1 cellular context compared by ENCODE assay signal in genomic region chr16:66935319-66936011, GRCh38.
A peak's percentile ranks its signal among the peaks of the same experiment; 100 is the strongest.
TF ChIP-seq lines count a peak whose summit lies in the region.

Gene CES2 (plus strand): TSS chr16:66935516. CDS start chr16:66935636, 120 bp downstream.

TF ChIP-seq in HEK293, 187 proteins besides CTCF, POLR2A, EP300 and RAD21 (continued from another document):
- TF ChIP-seq BCL6B (tag by site-specific recombination; IDR thresholded peaks at IDR 0.05), result no peak
- no peak for TF ChIP-seq ZNF324 (tag by site-specific recombination; IDR thresholded peaks at IDR 0.05)
- 0 out of 2 replicates have a peak, but pooled peaks have one; percentile 16 for TF ChIP-seq EGR2 (tag by site-specific recombination; IDR thresholded peaks at IDR 0.05; ENCODE audit: low read depth)
- no peak for TF ChIP-seq ZNF214 (tag by site-specific recombination; IDR thresholded peaks at IDR 0.05; ENCODE audit: borderline replicate concordance)
- TF ChIP-seq ZNF302 (tag by site-specific recombination; IDR thresholded peaks at IDR 0.05; ENCODE audit: low read depth), result no peak
- TF ChIP-seq ZNF510 (tag by site-specific recombination; IDR thresholded peaks at IDR 0.05; ENCODE audit: insufficient replicate concordance), result no peak
- no peak for TF ChIP-seq ZXDB (tag by site-specific recombination; IDR thresholded peaks at IDR 0.05)
- no peak for TF ChIP-seq ZBTB21 (tag by site-specific recombination; IDR thresholded peaks at IDR 0.05)
- TF ChIP-seq MYNN (tag by site-specific recombination; IDR thresholded peaks at IDR 0.05; ENCODE audit: borderline replicate concordance), result no peak
- no peak for TF ChIP-seq ZNF768 (tag by site-specific recombination; IDR thresholded peaks at IDR 0.05)
- no peak for TF ChIP-seq PATZ1 (tag by site-specific recombination; IDR thresholded peaks at IDR 0.05)
- TF ChIP-seq ZNF16 (tag by site-specific recombination; IDR thresholded peaks at IDR 0.05; ENCODE audit: low read depth), result no peak
- TF ChIP-seq ZNF404 (tag by site-specific recombination; IDR thresholded peaks at IDR 0.05), result no peak
- TF ChIP-seq ZNF24 (tag by site-specific recombination; IDR thresholded peaks at IDR 0.05), result no peak
- no peak for TF ChIP-seq KLF16 (tag by site-specific recombination; IDR thresholded peaks at IDR 0.05)
- TF ChIP-seq ZNF677 (tag by site-specific recombination; IDR thresholded peaks at IDR 0.05), result no peak
- TF ChIP-seq, protein P1, sequence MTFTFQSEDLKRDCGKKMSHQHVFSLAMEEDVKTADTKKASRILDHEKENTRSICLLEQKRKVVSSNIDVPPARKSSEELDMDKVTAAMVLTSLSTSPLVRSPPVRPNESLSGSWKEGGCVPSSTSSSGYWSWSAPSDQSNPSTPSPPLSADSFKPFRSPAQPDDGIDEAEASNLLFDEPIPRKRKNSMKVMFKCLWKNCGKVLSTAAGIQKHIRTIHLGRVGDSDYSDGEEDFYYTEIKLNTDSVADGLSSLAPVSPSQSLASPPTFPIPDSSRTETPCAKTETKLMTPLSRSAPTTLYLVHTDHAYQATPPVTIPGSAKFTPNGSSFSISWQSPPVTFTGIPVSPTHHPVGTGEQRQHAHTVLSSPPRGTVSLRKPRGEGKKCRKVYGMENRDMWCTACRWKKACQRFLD (tag by site-specific recombination; IDR thresholded peaks at IDR 0.05), result no peak
- TF ChIP-seq, protein P2, sequence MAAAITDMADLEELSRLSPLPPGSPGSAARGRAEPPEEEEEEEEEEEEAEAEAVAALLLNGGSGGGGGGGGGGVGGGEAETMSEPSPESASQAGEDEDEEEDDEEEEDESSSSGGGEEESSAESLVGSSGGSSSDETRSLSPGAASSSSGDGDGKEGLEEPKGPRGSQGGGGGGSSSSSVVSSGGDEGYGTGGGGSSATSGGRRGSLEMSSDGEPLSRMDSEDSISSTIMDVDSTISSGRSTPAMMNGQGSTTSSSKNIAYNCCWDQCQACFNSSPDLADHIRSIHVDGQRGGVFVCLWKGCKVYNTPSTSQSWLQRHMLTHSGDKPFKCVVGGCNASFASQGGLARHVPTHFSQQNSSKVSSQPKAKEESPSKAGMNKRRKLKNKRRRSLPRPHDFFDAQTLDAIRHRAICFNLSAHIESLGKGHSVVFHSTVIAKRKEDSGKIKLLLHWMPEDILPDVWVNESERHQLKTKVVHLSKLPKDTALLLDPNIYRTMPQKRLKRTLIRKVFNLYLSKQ (tag by site-specific recombination; IDR thresholded peaks at IDR 0.05; ENCODE audit: borderline replicate concordance), result no peak
- TF ChIP-seq ZFHX2 (tag by site-specific recombination; conservative IDR thresholded peaks at IDR 0.05), result peak; percentile 23; the same call in 1 of the 2 replicates
- no peak for TF ChIP-seq PRDM1 (tag by site-specific recombination; IDR thresholded peaks at IDR 0.05)
- no peak for TF ChIP-seq ZBTB6 (tag by site-specific recombination; IDR thresholded peaks at IDR 0.05)
- TF ChIP-seq ZNF223 (tag by site-specific recombination; IDR thresholded peaks at IDR 0.05), result no peak
- TF ChIP-seq KLF9 (tag by site-specific recombination; IDR thresholded peaks at IDR 0.05; ENCODE audit: low read depth), result peak; percentile 76
- TF ChIP-seq ZNF830 (tag by site-specific recombination; IDR thresholded peaks at IDR 0.05; ENCODE audit: low read depth), result no peak
- no peak for TF ChIP-seq SP3 (tag by site-specific recombination; IDR thresholded peaks at IDR 0.05)
- TF ChIP-seq ZNF184 (tag by site-specific recombination; IDR thresholded peaks at IDR 0.05), result no peak
- TF ChIP-seq ZNF426 (tag by site-specific recombination; IDR thresholded peaks at IDR 0.05), result no peak
- no peak for TF ChIP-seq ZBTB48 (tag by site-specific recombination; IDR thresholded peaks at IDR 0.05)
TF ChIP-seq in HEK293: peak in this region for 6.
